Comparison of ENCODE assay signal across 1 cellular context in the genomic region with DNA sequence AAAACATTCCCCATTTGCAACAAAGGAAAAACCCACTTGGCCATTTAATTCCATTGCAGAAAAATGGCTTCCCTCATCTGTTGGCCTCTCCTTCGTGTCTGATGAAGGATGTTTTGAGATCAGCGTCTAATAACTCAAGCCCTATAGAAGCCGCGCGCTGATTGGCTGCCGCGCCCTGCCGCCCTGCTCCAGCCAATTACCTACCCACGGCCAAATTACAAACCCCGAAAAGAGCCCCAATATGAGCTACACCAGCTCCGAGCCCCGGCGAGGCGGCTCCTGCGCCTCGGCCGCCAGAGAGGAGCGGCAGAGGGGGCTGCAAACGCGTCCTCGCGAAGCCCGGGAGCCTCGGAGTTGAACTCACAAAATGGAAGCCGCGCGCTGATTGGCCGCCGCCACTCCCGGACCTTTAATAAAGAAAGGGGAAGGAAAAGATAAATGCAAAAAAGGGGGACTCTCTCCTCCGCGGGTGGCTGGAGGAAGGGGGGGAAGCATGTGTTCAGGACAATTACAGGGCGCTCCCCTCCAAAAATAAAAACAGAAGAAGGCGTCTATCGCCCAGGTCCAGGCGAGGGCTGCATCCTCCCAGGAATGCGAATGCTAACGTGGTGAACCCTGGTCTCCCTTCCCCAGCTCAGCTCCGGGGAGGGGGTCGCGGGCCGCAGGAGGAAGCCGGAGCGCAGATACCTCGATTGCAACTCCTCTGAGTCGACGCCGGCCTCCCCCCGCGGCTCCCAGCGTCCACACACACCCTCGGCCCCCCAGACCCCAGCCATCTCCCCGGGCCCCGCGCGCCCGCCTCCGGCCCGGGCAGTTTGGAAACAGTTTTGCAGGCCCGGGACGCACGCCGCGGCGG.
A peak's percentile ranks its signal among the peaks of the same experiment; 100 is the strongest.
TF ChIP-seq lines count a peak whose summit lies in the region.

No MANE protein-coding gene starts in this region.

TF ChIP-seq in HEK293, 187 proteins besides CTCF, POLR2A, EP300 and RAD21 (continued from another document and continues in another):
- TF ChIP-seq ZFHX2 (tag by site-specific recombination; conservative IDR thresholded peaks at IDR 0.05) (no peak), OSR2 (tag by site-specific recombination; IDR thresholded peaks at IDR 0.05) (no peak), GFI1B (tag by site-specific recombination; IDR thresholded peaks at IDR 0.05) (no peak), ZNF654 (tag by site-specific recombination; IDR thresholded peaks at IDR 0.05; ENCODE audit: low read depth) (no peak), ZNF391 (tag by site-specific recombination; IDR thresholded peaks at IDR 0.05; ENCODE audit: borderline replicate concordance, low read depth) (no peak), ZNF112 (tag by site-specific recombination; IDR thresholded peaks at IDR 0.05) (no peak), ZNF530 (tag by site-specific recombination; IDR thresholded peaks at IDR 0.05; ENCODE audit: low read depth) (no peak), ZNF214 (tag by site-specific recombination; IDR thresholded peaks at IDR 0.05; ENCODE audit: borderline replicate concordance) (no peak), SP2 (tag by site-specific recombination; IDR thresholded peaks at IDR 0.05) (peak; percentile 86), ZBTB1 (tag by site-specific recombination; IDR thresholded peaks at IDR 0.05) (no peak), ZFP3 (tag by site-specific recombination; IDR thresholded peaks at IDR 0.05; ENCODE audit: low read depth) (no peak), ZNF501 (tag by site-specific recombination; IDR thresholded peaks at IDR 0.05) (0 out of 2 replicates have a peak, but pooled peaks have one; percentile 37), ZNF121 (tag by site-specific recombination; IDR thresholded peaks at IDR 0.05) (no peak), ZNF776 (tag by site-specific recombination; IDR thresholded peaks at IDR 0.05; ENCODE audit: borderline replicate concordance) (no peak), ZNF24 (tag by site-specific recombination; IDR thresholded peaks at IDR 0.05) (peak; percentile 35; the same call in 1 of the 2 replicates), ZBTB17 (tag by site-specific recombination; IDR thresholded peaks at IDR 0.05) (peak; percentile 96), ZNF843 (tag by site-specific recombination; IDR thresholded peaks at IDR 0.05) (no peak), ZNF426 (tag by site-specific recombination; IDR thresholded peaks at IDR 0.05) (no peak), ZNF146 (tag by site-specific recombination; IDR thresholded peaks at IDR 0.05) (no peak), KLF16 (tag by site-specific recombination; IDR thresholded peaks at IDR 0.05) (0 out of 2 replicates have a peak, but pooled peaks have one; percentile 43), ZNF629 (tag by site-specific recombination; IDR thresholded peaks at IDR 0.05) (peak; percentile 35), KLF8 (tag by site-specific recombination; IDR thresholded peaks at IDR 0.05) (no peak; the same call in 1 of the 2 replicates), ZNF701 (tag by site-specific recombination; IDR thresholded peaks at IDR 0.05) (no peak)
- TF ChIP-seq, protein P1, sequence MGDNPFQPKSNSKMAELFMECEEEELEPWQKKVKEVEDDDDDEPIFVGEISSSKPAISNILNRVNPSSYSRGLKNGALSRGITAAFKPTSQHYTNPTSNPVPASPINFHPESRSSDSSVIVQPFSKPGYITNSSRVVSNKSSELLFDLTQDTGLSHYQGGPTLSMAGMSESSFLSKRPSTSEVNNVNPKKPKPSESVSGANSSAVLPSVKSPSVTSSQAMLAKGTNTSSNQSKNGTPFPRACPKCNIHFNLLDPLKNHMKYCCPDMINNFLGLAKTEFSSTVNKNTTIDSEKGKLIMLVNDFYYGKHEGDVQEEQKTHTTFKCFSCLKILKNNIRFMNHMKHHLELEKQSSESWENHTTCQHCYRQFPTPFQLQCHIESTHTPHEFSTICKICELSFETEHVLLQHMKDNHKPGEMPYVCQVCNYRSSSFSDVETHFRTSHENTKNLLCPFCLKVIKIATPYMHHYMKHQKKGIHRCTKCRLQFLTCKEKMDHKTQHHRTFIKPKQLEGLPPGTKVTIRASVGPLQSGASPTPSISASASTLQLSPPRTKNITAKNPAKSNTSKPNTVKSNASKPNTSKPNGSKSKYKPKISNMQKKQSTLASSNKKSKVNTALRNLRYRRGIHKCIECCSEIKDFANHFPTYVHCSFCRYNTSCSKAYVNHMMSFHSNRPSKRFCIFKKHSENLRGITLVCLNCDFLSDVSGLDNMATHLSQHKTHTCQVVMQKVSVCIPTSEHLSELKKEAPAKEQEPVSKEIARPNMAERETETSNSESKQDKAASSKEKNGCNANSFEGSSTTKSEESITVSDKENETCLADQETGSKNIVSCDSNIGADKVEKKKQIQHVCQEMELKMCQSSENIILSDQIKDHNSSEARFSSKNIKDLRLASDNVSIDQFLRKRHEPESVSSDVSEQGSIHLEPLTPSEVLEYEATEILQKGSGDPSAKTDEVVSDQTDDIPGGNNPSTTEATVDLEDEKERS (tag by site-specific recombination; IDR thresholded peaks at IDR 0.05): no peak
- TF ChIP-seq, protein P2, sequence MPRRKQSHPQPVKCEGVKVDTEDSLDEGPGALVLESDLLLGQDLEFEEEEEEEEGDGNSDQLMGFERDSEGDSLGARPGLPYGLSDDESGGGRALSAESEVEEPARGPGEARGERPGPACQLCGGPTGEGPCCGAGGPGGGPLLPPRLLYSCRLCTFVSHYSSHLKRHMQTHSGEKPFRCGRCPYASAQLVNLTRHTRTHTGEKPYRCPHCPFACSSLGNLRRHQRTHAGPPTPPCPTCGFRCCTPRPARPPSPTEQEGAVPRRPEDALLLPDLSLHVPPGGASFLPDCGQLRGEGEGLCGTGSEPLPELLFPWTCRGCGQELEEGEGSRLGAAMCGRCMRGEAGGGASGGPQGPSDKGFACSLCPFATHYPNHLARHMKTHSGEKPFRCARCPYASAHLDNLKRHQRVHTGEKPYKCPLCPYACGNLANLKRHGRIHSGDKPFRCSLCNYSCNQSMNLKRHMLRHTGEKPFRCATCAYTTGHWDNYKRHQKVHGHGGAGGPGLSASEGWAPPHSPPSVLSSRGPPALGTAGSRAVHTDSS (tag by site-specific recombination; IDR thresholded peaks at IDR 0.05): 0 out of 2 replicates have a peak, but pooled peaks have one; percentile 32
- TF ChIP-seq, protein P3, sequence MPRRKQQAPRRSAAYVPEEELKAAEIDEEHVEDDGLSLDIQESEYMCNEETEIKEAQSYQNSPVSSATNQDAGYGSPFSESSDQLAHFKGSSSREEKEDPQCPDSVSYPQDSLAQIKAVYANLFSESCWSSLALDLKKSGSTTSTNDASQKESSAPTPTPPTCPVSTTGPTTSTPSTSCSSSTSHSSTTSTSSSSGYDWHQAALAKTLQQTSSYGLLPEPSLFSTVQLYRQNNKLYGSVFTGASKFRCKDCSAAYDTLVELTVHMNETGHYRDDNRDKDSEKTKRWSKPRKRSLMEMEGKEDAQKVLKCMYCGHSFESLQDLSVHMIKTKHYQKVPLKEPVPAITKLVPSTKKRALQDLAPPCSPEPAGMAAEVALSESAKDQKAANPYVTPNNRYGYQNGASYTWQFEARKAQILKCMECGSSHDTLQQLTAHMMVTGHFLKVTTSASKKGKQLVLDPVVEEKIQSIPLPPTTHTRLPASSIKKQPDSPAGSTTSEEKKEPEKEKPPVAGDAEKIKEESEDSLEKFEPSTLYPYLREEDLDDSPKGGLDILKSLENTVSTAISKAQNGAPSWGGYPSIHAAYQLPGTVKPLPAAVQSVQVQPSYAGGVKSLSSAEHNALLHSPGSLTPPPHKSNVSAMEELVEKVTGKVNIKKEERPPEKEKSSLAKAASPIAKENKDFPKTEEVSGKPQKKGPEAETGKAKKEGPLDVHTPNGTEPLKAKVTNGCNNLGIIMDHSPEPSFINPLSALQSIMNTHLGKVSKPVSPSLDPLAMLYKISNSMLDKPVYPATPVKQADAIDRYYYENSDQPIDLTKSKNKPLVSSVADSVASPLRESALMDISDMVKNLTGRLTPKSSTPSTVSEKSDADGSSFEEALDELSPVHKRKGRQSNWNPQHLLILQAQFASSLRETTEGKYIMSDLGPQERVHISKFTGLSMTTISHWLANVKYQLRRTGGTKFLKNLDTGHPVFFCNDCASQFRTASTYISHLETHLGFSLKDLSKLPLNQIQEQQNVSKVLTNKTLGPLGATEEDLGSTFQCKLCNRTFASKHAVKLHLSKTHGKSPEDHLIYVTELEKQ (tag by site-specific recombination; IDR thresholded peaks at IDR 0.05; ENCODE audit: borderline replicate concordance): no peak
- TF ChIP-seq, protein P4, sequence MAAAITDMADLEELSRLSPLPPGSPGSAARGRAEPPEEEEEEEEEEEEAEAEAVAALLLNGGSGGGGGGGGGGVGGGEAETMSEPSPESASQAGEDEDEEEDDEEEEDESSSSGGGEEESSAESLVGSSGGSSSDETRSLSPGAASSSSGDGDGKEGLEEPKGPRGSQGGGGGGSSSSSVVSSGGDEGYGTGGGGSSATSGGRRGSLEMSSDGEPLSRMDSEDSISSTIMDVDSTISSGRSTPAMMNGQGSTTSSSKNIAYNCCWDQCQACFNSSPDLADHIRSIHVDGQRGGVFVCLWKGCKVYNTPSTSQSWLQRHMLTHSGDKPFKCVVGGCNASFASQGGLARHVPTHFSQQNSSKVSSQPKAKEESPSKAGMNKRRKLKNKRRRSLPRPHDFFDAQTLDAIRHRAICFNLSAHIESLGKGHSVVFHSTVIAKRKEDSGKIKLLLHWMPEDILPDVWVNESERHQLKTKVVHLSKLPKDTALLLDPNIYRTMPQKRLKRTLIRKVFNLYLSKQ (tag by site-specific recombination; IDR thresholded peaks at IDR 0.05; ENCODE audit: borderline replicate concordance): no peak
- TF ChIP-seq, protein P5, sequence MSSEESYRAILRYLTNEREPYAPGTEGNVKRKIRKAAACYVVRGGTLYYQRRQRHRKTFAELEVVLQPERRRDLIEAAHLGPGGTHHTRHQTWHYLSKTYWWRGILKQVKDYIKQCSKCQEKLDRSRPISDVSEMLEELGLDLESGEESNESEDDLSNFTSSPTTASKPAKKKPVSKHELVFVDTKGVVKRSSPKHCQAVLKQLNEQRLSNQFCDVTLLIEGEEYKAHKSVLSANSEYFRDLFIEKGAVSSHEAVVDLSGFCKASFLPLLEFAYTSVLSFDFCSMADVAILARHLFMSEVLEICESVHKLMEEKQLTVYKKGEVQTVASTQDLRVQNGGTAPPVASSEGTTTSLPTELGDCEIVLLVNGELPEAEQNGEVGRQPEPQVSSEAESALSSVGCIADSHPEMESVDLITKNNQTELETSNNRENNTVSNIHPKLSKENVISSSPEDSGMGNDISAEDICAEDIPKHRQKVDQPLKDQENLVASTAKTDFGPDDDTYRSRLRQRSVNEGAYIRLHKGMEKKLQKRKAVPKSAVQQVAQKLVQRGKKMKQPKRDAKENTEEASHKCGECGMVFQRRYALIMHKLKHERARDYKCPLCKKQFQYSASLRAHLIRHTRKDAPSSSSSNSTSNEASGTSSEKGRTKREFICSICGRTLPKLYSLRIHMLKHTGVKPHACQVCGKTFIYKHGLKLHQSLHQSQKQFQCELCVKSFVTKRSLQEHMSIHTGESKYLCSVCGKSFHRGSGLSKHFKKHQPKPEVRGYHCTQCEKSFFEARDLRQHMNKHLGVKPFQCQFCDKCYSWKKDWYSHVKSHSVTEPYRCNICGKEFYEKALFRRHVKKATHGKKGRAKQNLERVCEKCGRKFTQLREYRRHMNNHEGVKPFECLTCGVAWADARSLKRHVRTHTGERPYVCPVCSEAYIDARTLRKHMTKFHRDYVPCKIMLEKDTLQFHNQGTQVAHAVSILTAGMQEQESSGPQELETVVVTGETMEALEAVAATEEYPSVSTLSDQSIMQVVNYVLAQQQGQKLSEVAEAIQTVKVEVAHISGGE (tag by site-specific recombination; conservative IDR thresholded peaks at IDR 0.05; ENCODE audit: low read depth): peak; percentile 58
- TF ChIP-seq, protein P6, sequence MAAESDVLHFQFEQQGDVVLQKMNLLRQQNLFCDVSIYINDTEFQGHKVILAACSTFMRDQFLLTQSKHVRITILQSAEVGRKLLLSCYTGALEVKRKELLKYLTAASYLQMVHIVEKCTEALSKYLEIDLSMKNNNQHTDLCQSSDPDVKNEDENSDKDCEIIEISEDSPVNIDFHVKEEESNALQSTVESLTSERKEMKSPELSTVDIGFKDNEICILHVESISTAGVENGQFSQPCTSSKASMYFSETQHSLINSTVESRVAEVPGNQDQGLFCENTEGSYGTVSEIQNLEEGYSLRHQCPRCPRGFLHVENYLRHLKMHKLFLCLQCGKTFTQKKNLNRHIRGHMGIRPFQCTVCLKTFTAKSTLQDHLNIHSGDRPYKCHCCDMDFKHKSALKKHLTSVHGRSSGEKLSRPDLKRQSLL (tag by site-specific recombination; IDR thresholded peaks at IDR 0.05): peak; percentile 88
- TF ChIP-seq, protein P7, sequence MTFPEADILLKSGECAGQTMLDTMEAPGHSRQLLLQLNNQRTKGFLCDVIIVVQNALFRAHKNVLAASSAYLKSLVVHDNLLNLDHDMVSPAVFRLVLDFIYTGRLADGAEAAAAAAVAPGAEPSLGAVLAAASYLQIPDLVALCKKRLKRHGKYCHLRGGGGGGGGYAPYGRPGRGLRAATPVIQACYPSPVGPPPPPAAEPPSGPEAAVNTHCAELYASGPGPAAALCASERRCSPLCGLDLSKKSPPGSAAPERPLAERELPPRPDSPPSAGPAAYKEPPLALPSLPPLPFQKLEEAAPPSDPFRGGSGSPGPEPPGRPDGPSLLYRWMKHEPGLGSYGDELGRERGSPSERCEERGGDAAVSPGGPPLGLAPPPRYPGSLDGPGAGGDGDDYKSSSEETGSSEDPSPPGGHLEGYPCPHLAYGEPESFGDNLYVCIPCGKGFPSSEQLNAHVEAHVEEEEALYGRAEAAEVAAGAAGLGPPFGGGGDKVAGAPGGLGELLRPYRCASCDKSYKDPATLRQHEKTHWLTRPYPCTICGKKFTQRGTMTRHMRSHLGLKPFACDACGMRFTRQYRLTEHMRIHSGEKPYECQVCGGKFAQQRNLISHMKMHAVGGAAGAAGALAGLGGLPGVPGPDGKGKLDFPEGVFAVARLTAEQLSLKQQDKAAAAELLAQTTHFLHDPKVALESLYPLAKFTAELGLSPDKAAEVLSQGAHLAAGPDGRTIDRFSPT (tag by site-specific recombination; IDR thresholded peaks at IDR 0.05): no peak
- TF ChIP-seq, protein P8, sequence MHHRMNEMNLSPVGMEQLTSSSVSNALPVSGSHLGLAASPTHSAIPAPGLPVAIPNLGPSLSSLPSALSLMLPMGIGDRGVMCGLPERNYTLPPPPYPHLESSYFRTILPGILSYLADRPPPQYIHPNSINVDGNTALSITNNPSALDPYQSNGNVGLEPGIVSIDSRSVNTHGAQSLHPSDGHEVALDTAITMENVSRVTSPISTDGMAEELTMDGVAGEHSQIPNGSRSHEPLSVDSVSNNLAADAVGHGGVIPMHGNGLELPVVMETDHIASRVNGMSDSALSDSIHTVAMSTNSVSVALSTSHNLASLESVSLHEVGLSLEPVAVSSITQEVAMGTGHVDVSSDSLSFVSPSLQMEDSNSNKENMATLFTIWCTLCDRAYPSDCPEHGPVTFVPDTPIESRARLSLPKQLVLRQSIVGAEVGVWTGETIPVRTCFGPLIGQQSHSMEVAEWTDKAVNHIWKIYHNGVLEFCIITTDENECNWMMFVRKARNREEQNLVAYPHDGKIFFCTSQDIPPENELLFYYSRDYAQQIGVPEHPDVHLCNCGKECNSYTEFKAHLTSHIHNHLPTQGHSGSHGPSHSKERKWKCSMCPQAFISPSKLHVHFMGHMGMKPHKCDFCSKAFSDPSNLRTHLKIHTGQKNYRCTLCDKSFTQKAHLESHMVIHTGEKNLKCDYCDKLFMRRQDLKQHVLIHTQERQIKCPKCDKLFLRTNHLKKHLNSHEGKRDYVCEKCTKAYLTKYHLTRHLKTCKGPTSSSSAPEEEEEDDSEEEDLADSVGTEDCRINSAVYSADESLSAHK (tag by site-specific recombination; IDR thresholded peaks at IDR 0.05): peak; percentile 18; the same call in 1 of the 2 replicates
